ENCODE assay signal across 27 cellular contexts in genomic region chr2:141151611-141152286, GRCh38.
"Had no signal": no experiment of that assay in that cellular context is flagged by ENCODE, and none has a peak within 500 bp of the region (broad histone marks: within the 10 kb centered on the region; RNA-seq: fewer than 3 reads in every experiment).

No MANE protein-coding gene starts in this region.

- H3K27ac ChIP-seq: neural progenitor cell, ovary, parathyroid adenoma, psoas muscle, skin epidermis, suprapubic skin, testis, tibial artery, transverse colon, upper lobe of right lung, uterus had no signal

- H3K4me2 ChIP-seq: neural progenitor cell had no signal

- H3K4me1 ChIP-seq: neural progenitor cell, parathyroid adenoma, psoas muscle, suprapubic skin, testis, tibial artery, transverse colon, upper lobe of right lung, uterus had no signal

- H3K27me3 ChIP-seq: neural progenitor cell, ovary, suprapubic skin, testis, tibial artery, transverse colon, upper lobe of right lung, uterus had no signal

- DNase-seq: naive thymus-derived CD4-positive, alpha-beta T cell; natural killer cell; occipital lobe; ovary; posterior cingulate gyrus; psoas muscle; right cardiac atrium; stimulated activated CD4-positive, alpha-beta T cell treated with anti-CD3 and anti-CD28 coated beads, Interleukin-12 subunit alpha, Interleukin-12 subunit beta, amount 100 ng/mL, for 4 hours; stimulated activated CD4-positive, alpha-beta T cell treated with anti-CD3 and anti-CD28 coated beads, Interleukin-1b, Interleukin-23, amount 100 ng/mL, for 48 hours; stimulated activated CD4-positive, alpha-beta T cell treated with anti-CD3 and anti-CD28 coated beads, Interleukin-4, amount 100 ng/mL, for 1 hour; stimulated activated CD4-positive, alpha-beta T cell treated with anti-CD3 and anti-CD28 coated beads, Interleukin-4, amount 100 ng/mL, for 4 hours; stimulated activated CD8-positive, alpha-beta memory T cell treated with anti-CD3 and anti-CD28 coated beads, Interleukin-4, amount 100 ng/mL, for 48 hours; stimulated activated naive CD4-positive, alpha-beta T cell; stimulated activated naive CD8-positive, alpha-beta T cell treated with anti-CD3 and anti-CD28 coated beads, Interleukin-15, amount 100 ng/mL, for 72 hours; stimulated activated naive CD8-positive, alpha-beta T cell treated with anti-CD3 and anti-CD28 coated beads, Interleukin-15, Interleukin-2, amounts not matched to agents 100 U/mL and 50 U/mL, for 24 hours; substantia nigra; testis; tibial artery; transverse colon; upper lobe of right lung; uterus had no signal

- H2AFZ ChIP-seq: neural progenitor cell, parathyroid adenoma had no signal

- H3K9me3 ChIP-seq: ovary, psoas muscle, suprapubic skin, testis, tibial artery, transverse colon, upper lobe of right lung, uterus had no signal

- H3K4me3 ChIP-seq: neural progenitor cell, ovary, psoas muscle, skin epidermis, suprapubic skin, testis, tibial artery, transverse colon, upper lobe of right lung, uterus had no signal

- H3K36me3 ChIP-seq: neural progenitor cell, ovary, suprapubic skin, tibial artery, transverse colon, upper lobe of right lung, uterus had no signal

- ATAC-seq: naive thymus-derived CD4-positive, alpha-beta T cell; natural killer cell; psoas muscle; right cardiac atrium; sciatic nerve; stimulated activated memory B cell treated with anti-CD40 and anti-IgM and Interleukin-4, amounts not matched to agents 10 μg/mL and 1 μg/mL and 100 μg/mL, for 72 hours; stimulated activated naive CD8-positive, alpha-beta T cell treated with anti-CD3 and anti-CD28 coated beads, Interleukin-15, amount 100 ng/mL, for 72 hours; stimulated activated naive CD8-positive, alpha-beta T cell treated with anti-CD3 and anti-CD28 coated beads, Interleukin-15, Interleukin-2, amounts not matched to agents 100 U/mL and 50 U/mL, for 24 hours; upper lobe of right lung had no signal

- H3K79me2 ChIP-seq: parathyroid adenoma had no signal

- H3K9ac ChIP-seq: neural progenitor cell, parathyroid adenoma had no signal
